19 cellular contexts compared by ENCODE assay signal in genomic region chr6:51199272-51199671, GRCh38.
A peak's percentile ranks its signal among the peaks of the same experiment; 100 is the strongest.
DNase-seq lines count a peak whose midpoint lies in the region; ATAC-seq and TF ChIP-seq lines count a peak whose summit lies in the region.
"Had no signal": no experiment of that assay in that cellular context is flagged by ENCODE, and none has a peak within 500 bp of the region (broad histone marks: within the 10 kb centered on the region; RNA-seq: fewer than 3 reads in every experiment).

No MANE protein-coding gene starts in this region.

- TF ChIP-seq CTCF in progenitor cell of endocrine pancreas (IDR thresholded peaks at IDR 0.05; ENCODE audit: unreplicated experiment): no peak

- no peaks in the 10 kb centered on the region for H3K4me1 Mint-ChIP-seq in progenitor cell of endocrine pancreas (ENCODE audit: low read depth)
- H3K4me1 Mint-ChIP-seq: CD4-positive, CD25-positive, alpha-beta regulatory T cell had no signal

- peak in 2 of 3 experiments; percentile 5 to 61 for DNase-seq in NCI-H1417 (lab: John Stamatoyannopoulos, UW)
- no peak for DNase-seq in NCI-H2107 treated with DMSO at 0.1 percent for 48 hours (lab: John Stamatoyannopoulos, UW; ENCODE audit: unreplicated experiment)
- no peak for DNase-seq in progenitor cell of endocrine pancreas (ENCODE audit: low spot score, unreplicated experiment)
- no peak for DNase-seq in left lobe of liver (ENCODE audit: low spot score)
- DNase-seq: AML-193; CD4-positive, CD25-positive, alpha-beta regulatory T cell; DMS79; H7; NCI-H1436 treated with DMSO at 0.1 percent for 48 hours; NCI-H446 had no signal

- peak; percentile 56 for ATAC-seq in GM18867 (IDR thresholded peaks at IDR 0.05; ENCODE audit: unreplicated experiment)
- ATAC-seq in GM19452 (IDR thresholded peaks at IDR 0.05; ENCODE audit: unreplicated experiment): peak; percentile 71
- peak; percentile 78 for ATAC-seq in HG02943 (IDR thresholded peaks at IDR 0.05; ENCODE audit: low read depth, unreplicated experiment)
- ATAC-seq in GM18858 (IDR thresholded peaks at IDR 0.05; ENCODE audit: unreplicated experiment): no peak
- no peak for ATAC-seq in left lobe of liver
- ATAC-seq: GM12878, Panc1, Right ventricle myocardium inferior, SK-N-SH treated with all-trans-retinoic acid at 6 μM for 48 hours had no signal

- no peaks in the 10 kb centered on the region for H3K27me3 Mint-ChIP-seq in progenitor cell of endocrine pancreas
- H3K27me3 Mint-ChIP-seq: CD4-positive, CD25-positive, alpha-beta regulatory T cell had no signal

- H3K9me3 Mint-ChIP-seq in progenitor cell of endocrine pancreas (ENCODE audit: low read depth): no peaks in the 10 kb centered on the region
- H3K9me3 Mint-ChIP-seq: T-helper 1 cell treated with Interleukin-12 subunit alpha and Interleukin-12 subunit beta and Interleukin-4 antibody, amounts not matched to agents 30 μg/mL and 1 μg/mL, for 36 hours had no signal

- H3K36me3 Mint-ChIP-seq in progenitor cell of endocrine pancreas (ENCODE audit: insufficient read depth): no peaks in the 10 kb centered on the region
- H3K36me3 Mint-ChIP-seq: CD4-positive, CD25-positive, alpha-beta regulatory T cell had no signal

- no peak overlapping the region for H3K4me3 Mint-ChIP-seq in progenitor cell of endocrine pancreas (ENCODE audit: low read depth)
- H3K4me3 Mint-ChIP-seq: CD4-positive, CD25-positive, alpha-beta regulatory T cell; T-helper 1 cell treated with Interleukin-12 subunit alpha and Interleukin-12 subunit beta and Interleukin-4 antibody, amounts not matched to agents 30 μg/mL and 1 μg/mL, for 36 hours had no signal

- H3K27ac Mint-ChIP-seq in progenitor cell of endocrine pancreas: no peak overlapping the region
- H3K27ac Mint-ChIP-seq: CD4-positive, CD25-positive, alpha-beta regulatory T cell; T-helper 1 cell treated with Interleukin-12 subunit alpha and Interleukin-12 subunit beta and Interleukin-4 antibody, amounts not matched to agents 30 μg/mL and 1 μg/mL, for 36 hours had no signal

Comparison
In these comparisons a context has a peak if more than half of its experiments do, and no peak if none do; other contexts are left out.
1. ATAC-seq: peak in GM18867 (single experiment), GM19452 (single experiment) and HG02943 (single experiment); none in GM18858 (single experiment) and left lobe of liver (single experiment).
2. DNase-seq: peak in NCI-H1417 (2 of 3); none in NCI-H2107 treated with DMSO at 0.1 percent for 48 hours (single experiment), progenitor cell of endocrine pancreas (single experiment) and left lobe of liver (single experiment).